Comparison of ENCODE assay signal across 11 cellular contexts in genomic region chr11:83161610-83162199, GRCh38. TPM values are rescaled to one million over a fixed set of nuclear protein-coding genes. Genes with fewer than 3 reads are reported as not detected.
DNase-seq lines count a peak whose midpoint lies in the region; ATAC-seq and TF ChIP-seq lines count a peak whose summit lies in the region.
"Had no signal": no experiment of that assay in that cellular context is flagged by ENCODE, and none has a peak within 500 bp of the region (broad histone marks: within the 10 kb centered on the region; RNA-seq: fewer than 3 reads in every experiment).

No MANE protein-coding gene starts in this region.

- H3K4me2 ChIP-seq in DOHH2 (ENCODE audit: low read length) (peak overlapping the region; percentile 88), OCI-LY1 (ENCODE audit: low read length) (peak overlapping the region; percentile 95; the same call in 1 of the 2 replicates)

- H3K36me3 Mint-ChIP-seq in dendritic cell treated with granulocyte-macrophage colony-stimulating factor and Interleukin-4, amounts not matched to agents 40 ng/mL and 50 ng/mL, for 4 days (ENCODE audit: low read depth), result peaks cover 84% of the 10 kb centered on the region
- H3K36me3 Mint-ChIP-seq in osteocyte (ENCODE audit: unreplicated experiment), result peaks cover 48% of the 10 kb centered on the region

- TF ChIP-seq CTCF in DOHH2 (IDR thresholded peaks at IDR 0.05; ENCODE audit: low read depth, low read length, poor library complexity, severe bottlenecking) (no peak), OCI-LY1 (IDR thresholded peaks at IDR 0.05; ENCODE audit: low read length) (no peak), osteocyte (IDR thresholded peaks at IDR 0.05) (no peak)

- DNase-seq in osteocyte (ENCODE audit: extremely low spot score, unreplicated experiment) (no peak), inferior parietal cortex (ENCODE audit: extremely low spot score) (no peak), DMS 273 treated with DMSO at 0.1 percent for 48 hours (lab: John Stamatoyannopoulos, UW) (no peak)
- DNase-seq: foreskin fibroblast, GF-D8, substantia nigra had no signal

- H3K27me3 ChIP-seq in DOHH2 (ENCODE audit: control insufficient read depth, low read length), result no peaks in the 10 kb centered on the region
- H3K27me3 ChIP-seq in OCI-LY1 (ENCODE audit: insufficient read depth, low read length), result no peaks in the 10 kb centered on the region

- peaks cover 37% of the 10 kb centered on the region for H4K20me1 ChIP-seq in DOHH2 (ENCODE audit: control insufficient read depth, insufficient read depth, low read depth, low read length)
- H4K20me1 ChIP-seq in OCI-LY1 (ENCODE audit: insufficient read depth, low read length), result 0 out of 2 replicates have a peak, but pooled peaks cover 4% of the 10 kb centered on the region

- H3K4me3 ChIP-seq in DOHH2 (ENCODE audit: low read length) (no peak overlapping the region; the same call in 1 of the 2 replicates), OCI-LY1 (ENCODE audit: low read depth, low read length, poor library complexity, severe bottlenecking) (no peak overlapping the region)

- H3K9me3 Mint-ChIP-seq in dendritic cell treated with granulocyte-macrophage colony-stimulating factor and Interleukin-4, amounts not matched to agents 40 ng/mL and 50 ng/mL, for 4 days, result no peaks in the 10 kb centered on the region
- no peaks in the 10 kb centered on the region for H3K9me3 Mint-ChIP-seq in osteocyte (ENCODE audit: unreplicated experiment)

- no peak overlapping the region for H3K27ac Mint-ChIP-seq in dendritic cell treated with granulocyte-macrophage colony-stimulating factor and Interleukin-4, amounts not matched to agents 40 ng/mL and 50 ng/mL, for 4 days
- peak overlapping the region; percentile 62 for H3K27ac Mint-ChIP-seq in osteocyte (ENCODE audit: unreplicated experiment)

- peaks cover 40% of the 10 kb centered on the region for H3K4me1 Mint-ChIP-seq in dendritic cell treated with granulocyte-macrophage colony-stimulating factor and Interleukin-4, amounts not matched to agents 40 ng/mL and 50 ng/mL, for 4 days (ENCODE audit: low read depth)
- H3K4me1 Mint-ChIP-seq in osteocyte (ENCODE audit: unreplicated experiment), result peaks cover 45% of the 10 kb centered on the region

- H3F3A ChIP-seq in DOHH2 (ENCODE audit: control insufficient read depth, insufficient read depth) (peaks cover 5% of the 10 kb centered on the region), OCI-LY1 (ENCODE audit: insufficient read depth, low read length) (no peaks in the 10 kb centered on the region)

- H3K4me1 ChIP-seq in DOHH2 (ENCODE audit: control insufficient read depth, low read length) (peaks cover 47% of the 10 kb centered on the region), OCI-LY1 (ENCODE audit: insufficient read depth, low read length, severe bottlenecking) (peaks cover 37% of the 10 kb centered on the region)

- H2AFZ ChIP-seq in OCI-LY1 (ENCODE audit: low read length), result no peak overlapping the region

- peaks cover 96% of the 10 kb centered on the region for H3K36me3 ChIP-seq in DOHH2 (ENCODE audit: control insufficient read depth, low read length)
- peaks cover 85% of the 10 kb centered on the region for H3K36me3 ChIP-seq in OCI-LY1 (ENCODE audit: insufficient read depth, low read length)

- no peaks in the 10 kb centered on the region for H3K9me3 ChIP-seq in DOHH2 (ENCODE audit: control insufficient read depth, insufficient read depth, low read length)
- no peaks in the 10 kb centered on the region for H3K9me3 ChIP-seq in OCI-LY1 (ENCODE audit: low read length)

- H3K27ac ChIP-seq in DOHH2 (ENCODE audit: low read depth, low read length), result no peak overlapping the region
- H3K27ac ChIP-seq in OCI-LY1 (ENCODE audit: low read depth, low read length, poor library complexity, severe bottlenecking), result no peak overlapping the region

- no peak overlapping the region for H3K9ac ChIP-seq in OCI-LY1 (ENCODE audit: low read length)

- peak overlapping the region; percentile 17 for H3K4me3 Mint-ChIP-seq in dendritic cell treated with granulocyte-macrophage colony-stimulating factor and Interleukin-4, amounts not matched to agents 40 ng/mL and 50 ng/mL, for 4 days
- H3K4me3 Mint-ChIP-seq in osteocyte (ENCODE audit: unreplicated experiment), result peak overlapping the region; percentile 18

- intact Hi-C loops in dendritic cell treated with granulocyte-macrophage colony-stimulating factor and Interleukin-4, amounts not matched to agents 40 ng/mL and 50 ng/mL, for 4 days (cut with micrococcal nuclease), result loop anchor here (10.0 kb wide), 1 partner anchor 123 kb away; the partner anchor contains the start of gene CCDC90B

- H3K79me2 ChIP-seq in DOHH2 (ENCODE audit: control insufficient read depth, low read length) (peaks cover 98% of the 10 kb centered on the region), OCI-LY1 (ENCODE audit: insufficient read depth, low read length) (peaks cover 89% of the 10 kb centered on the region)

- no peak for ATAC-seq in GM21423 (IDR thresholded peaks at IDR 0.05; ENCODE audit: unreplicated experiment)
- ATAC-seq in HG02973 (IDR thresholded peaks at IDR 0.05; ENCODE audit: unreplicated experiment), result no peak

- H3K9me2 ChIP-seq in DOHH2 (replicated peaks; ENCODE audit: control insufficient read depth, low read length), result no peaks in the 10 kb centered on the region
- H3K9me2 ChIP-seq in OCI-LY1 (ENCODE audit: low read depth, low read length), result no peaks in the 10 kb centered on the region

- H3K27me3 Mint-ChIP-seq in dendritic cell treated with granulocyte-macrophage colony-stimulating factor and Interleukin-4, amounts not matched to agents 40 ng/mL and 50 ng/mL, for 4 days, result no peaks in the 10 kb centered on the region
- no peaks in the 10 kb centered on the region for H3K27me3 Mint-ChIP-seq in osteocyte (ENCODE audit: unreplicated experiment)

RNA-seq across cellular contexts. Expression of gene PCF11, which starts 4.8 kb away (rescaled TPM):
- 56.0 and 66.6 TPM in 2 replicates for total RNA-seq in osteocyte

RNA-seq across cellular contexts. Expression of gene ANKRD42, which starts 31.8 kb away (rescaled TPM):
- 8.8 and 9.8 TPM in 2 replicates for total RNA-seq in osteocyte
